Comparison of ENCODE assay signal across 16 cellular contexts in genomic region chr2:84160461-84160860, GRCh38.
"Had no signal": no experiment of that assay in that cellular context is flagged by ENCODE, and none has a peak within 500 bp of the region (broad histone marks: within the 10 kb centered on the region; RNA-seq: fewer than 3 reads in every experiment).

No MANE protein-coding gene starts in this region.

- DNase-seq: activated CD4-positive, alpha-beta memory T cell treated with anti-CD3 and anti-CD28 coated beads for 36 hours; activated CD4-positive, alpha-beta T cell treated with anti-CD3 and anti-CD28 coated beads for 1 hour; activated CD8-positive, alpha-beta memory T cell treated with anti-CD3 and anti-CD28 coated beads, Interleukin-2, amount 10 ng/mL, durations not matched to agents 7 days and 5 days; activated naive CD4-positive, alpha-beta T cell treated with anti-CD3 and anti-CD28 coated beads, Interleukin-2, amount 50 U/mL, for 16 hours; activated T-cell treated with anti-CD3 and anti-CD28 coated beads, Interleukin-2, amount 50 U/mL, for 1 hour; adrenal gland; erythroblast; heart right ventricle; left cardiac atrium; stimulated activated CD4-positive, alpha-beta T cell treated with anti-CD3 and anti-CD28 coated beads, Interleukin-2, amount 100 ng/mL, for 48 hours; stimulated activated naive CD4-positive, alpha-beta T cell; tibial artery; uterus had no signal

- ATAC-seq: activated CD8-positive, alpha-beta memory T cell treated with anti-CD3 and anti-CD28 coated beads, Interleukin-2, amount 10 ng/mL, durations not matched to agents 7 days and 5 days; gastroesophageal sphincter; heart right ventricle; left cardiac atrium had no signal

- H3K36me3 Mint-ChIP-seq: activated CD4-positive, alpha-beta memory T cell treated with anti-CD3 and anti-CD28 coated beads for 36 hours; activated CD8-positive, alpha-beta memory T cell treated with anti-CD3 and anti-CD28 coated beads, Interleukin-2, amount 10 ng/mL, durations not matched to agents 7 days and 5 days; mesothelial cell of epicardium had no signal

- H3K4me3 Mint-ChIP-seq: activated CD4-positive, alpha-beta memory T cell treated with anti-CD3 and anti-CD28 coated beads for 36 hours; activated CD8-positive, alpha-beta memory T cell treated with anti-CD3 and anti-CD28 coated beads, Interleukin-2, amount 10 ng/mL, durations not matched to agents 7 days and 5 days; mesothelial cell of epicardium had no signal

- H3K9me3 Mint-ChIP-seq: activated CD4-positive, alpha-beta memory T cell treated with anti-CD3 and anti-CD28 coated beads for 36 hours; mesothelial cell of epicardium had no signal

- H3K4me1 Mint-ChIP-seq: activated CD8-positive, alpha-beta memory T cell treated with anti-CD3 and anti-CD28 coated beads, Interleukin-2, amount 10 ng/mL, durations not matched to agents 7 days and 5 days; mesothelial cell of epicardium had no signal

- H3K27me3 Mint-ChIP-seq: progenitor cell of endocrine pancreas had no signal

- H3K27ac Mint-ChIP-seq: activated CD4-positive, alpha-beta memory T cell treated with anti-CD3 and anti-CD28 coated beads for 36 hours; activated CD8-positive, alpha-beta memory T cell treated with anti-CD3 and anti-CD28 coated beads, Interleukin-2, amount 10 ng/mL, durations not matched to agents 7 days and 5 days; mesothelial cell of epicardium; progenitor cell of endocrine pancreas had no signal
